Comparison of ENCODE assay signal across 13 cellular contexts in genomic region chr12:64716839-64717455, GRCh38.
"Had no signal": no experiment of that assay in that cellular context is flagged by ENCODE, and none has a peak within 500 bp of the region (broad histone marks: within the 10 kb centered on the region; RNA-seq: fewer than 3 reads in every experiment).

No MANE protein-coding gene starts in this region.

- ATAC-seq: left lobe of liver had no signal

- H3K9me3 Mint-ChIP-seq: endodermal cell had no signal

- H3K4me3 ChIP-seq: ascending aorta, mucosa of descending colon, SJCRH30, tibial nerve, vagina had no signal

- H3K4me3 Mint-ChIP-seq: endodermal cell had no signal

- DNase-seq: activated effector memory CD4-positive, alpha-beta T cell treated with Interleukin-2 at 50 U/mL for 16 hours; central memory CD4-positive, alpha-beta T cell; endodermal cell; erythroblast; head of caudate nucleus; mammary epithelial cell; SJCRH30; T1000 had no signal

- H3K27ac Mint-ChIP-seq: endodermal cell had no signal
